8 cellular contexts compared by ENCODE assay signal in the genomic region with DNA sequence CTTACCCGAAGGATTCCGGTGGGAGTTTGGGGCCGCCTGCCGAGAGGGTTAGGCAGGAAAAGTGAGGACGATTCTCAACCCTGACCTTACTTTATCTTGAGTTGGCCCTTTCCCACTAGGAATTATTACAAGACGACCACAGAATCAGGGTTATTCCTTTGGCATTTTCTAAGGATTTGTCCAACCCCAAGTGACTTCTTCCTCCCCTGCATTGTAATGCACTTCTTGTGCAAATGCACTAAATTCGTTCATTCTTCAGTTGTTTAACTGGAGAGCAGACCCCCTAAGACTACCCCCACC. TPM values are rescaled to one million over a fixed set of nuclear protein-coding genes. Genes with fewer than 3 reads are reported as not detected.
DNase-seq lines count a peak whose midpoint lies in the region; ATAC-seq lines count a peak whose summit lies in the region.

No MANE protein-coding gene starts in this region.

- peaks cover 79% of the 10 kb centered on the region for H3K4me1 Mint-ChIP-seq in activated T-helper 1 cell treated with anti-CD3 and anti-CD28 coated beads, Interleukin-12 subunit alpha, Interleukin-12 subunit beta, Interleukin-2, Interleukin-4 antibody, amounts not matched to agents 30 ng/mL and 10 ng/mL and 1 ng/mL, durations not matched to agents 14 hours and 24 hours and 36 hours (ENCODE audit: low read depth)
- H3K4me1 Mint-ChIP-seq in stimulated activated naive B cell treated with anti-CD40 and anti-IgM and Interleukin-4, amounts not matched to agents 10 μg/mL and 1 μg/mL and 100 μg/mL, for 72 hours, result peaks cover 33 to 44% of the 10 kb centered on the region in 2 donors

- intact Hi-C loops in activated T-helper 1 cell treated with anti-CD3 and anti-CD28 coated beads, Interleukin-12 subunit alpha, Interleukin-12 subunit beta, Interleukin-2, Interleukin-4 antibody, amounts not matched to agents 30 ng/mL and 10 ng/mL and 1 ng/mL, durations not matched to agents 14 hours and 24 hours and 36 hours (cut with micrococcal nuclease), result no loop called here

- no peaks in the 10 kb centered on the region for H3K9me3 Mint-ChIP-seq in activated T-helper 1 cell treated with anti-CD3 and anti-CD28 coated beads, Interleukin-12 subunit alpha, Interleukin-12 subunit beta, Interleukin-2, Interleukin-4 antibody, amounts not matched to agents 30 ng/mL and 10 ng/mL and 1 ng/mL, durations not matched to agents 14 hours and 24 hours and 36 hours
- H3K9me3 Mint-ChIP-seq in stimulated activated naive B cell treated with anti-CD40 and anti-IgM and Interleukin-4, amounts not matched to agents 10 μg/mL and 1 μg/mL and 100 μg/mL, for 72 hours, result no peaks in the 10 kb centered on the region

- peak overlapping the region; percentile 89 for H3K9ac ChIP-seq in HUES6 (ENCODE audit: low read length)

- H3K36me3 Mint-ChIP-seq in activated T-helper 1 cell treated with anti-CD3 and anti-CD28 coated beads, Interleukin-12 subunit alpha, Interleukin-12 subunit beta, Interleukin-2, Interleukin-4 antibody, amounts not matched to agents 30 ng/mL and 10 ng/mL and 1 ng/mL, durations not matched to agents 14 hours and 24 hours and 36 hours (ENCODE audit: low read depth), result peaks cover 33% of the 10 kb centered on the region
- peaks cover 18 to 23% of the 10 kb centered on the region in 2 donors for H3K36me3 Mint-ChIP-seq in stimulated activated naive B cell treated with anti-CD40 and anti-IgM and Interleukin-4, amounts not matched to agents 10 μg/mL and 1 μg/mL and 100 μg/mL, for 72 hours

- H3K27me3 ChIP-seq in HUES6 (ENCODE audit: control insufficient read depth, insufficient read depth, low read length), result no peaks in the 10 kb centered on the region

- H3K4me1 ChIP-seq in HUES6 (ENCODE audit: control insufficient read depth, insufficient read depth, low read length), result peaks cover 10% of the 10 kb centered on the region; the same call in 1 of the 2 replicates

- no peaks in the 10 kb centered on the region for H3K27me3 Mint-ChIP-seq in activated T-helper 1 cell treated with anti-CD3 and anti-CD28 coated beads, Interleukin-12 subunit alpha, Interleukin-12 subunit beta, Interleukin-2, Interleukin-4 antibody, amounts not matched to agents 30 ng/mL and 10 ng/mL and 1 ng/mL, durations not matched to agents 14 hours and 24 hours and 36 hours (ENCODE audit: insufficient read depth)
- H3K27me3 Mint-ChIP-seq in stimulated activated naive B cell treated with anti-CD40 and anti-IgM and Interleukin-4, amounts not matched to agents 10 μg/mL and 1 μg/mL and 100 μg/mL, for 72 hours, result no peaks in the 10 kb centered on the region

- no peaks in the 10 kb centered on the region for H3K36me3 ChIP-seq in HUES6 (ENCODE audit: control insufficient read depth, insufficient read depth, low read length)

- no peaks in the 10 kb centered on the region for H3K9me3 ChIP-seq in HUES6 (ENCODE audit: control insufficient read depth, insufficient read depth, low read depth, low read length)
- H3K9me3 ChIP-seq in iPS-18c (ENCODE audit: control insufficient read depth, insufficient read depth, low read length), result no peaks in the 10 kb centered on the region

- H3K27ac Mint-ChIP-seq in activated T-helper 1 cell treated with anti-CD3 and anti-CD28 coated beads, Interleukin-12 subunit alpha, Interleukin-12 subunit beta, Interleukin-2, Interleukin-4 antibody, amounts not matched to agents 30 ng/mL and 10 ng/mL and 1 ng/mL, durations not matched to agents 14 hours and 24 hours and 36 hours, result peak overlapping the region; percentile 100
- H3K27ac Mint-ChIP-seq in stimulated activated naive B cell treated with anti-CD40 and anti-IgM and Interleukin-4, amounts not matched to agents 10 μg/mL and 1 μg/mL and 100 μg/mL, for 72 hours, result peak overlapping the region; percentile 100

- no peak for DNase-seq in activated T-helper 1 cell treated with anti-CD3 and anti-CD28 coated beads, Interleukin-12 subunit alpha, Interleukin-12 subunit beta, Interleukin-2, Interleukin-4 antibody, amounts not matched to agents 30 ng/mL and 10 ng/mL and 1 ng/mL, durations not matched to agents 14 hours and 24 hours and 36 hours (ENCODE audit: low spot score)
- DNase-seq in stimulated activated naive B cell treated with anti-CD40 and anti-IgM and Interleukin-4, amounts not matched to agents 10 μg/mL and 1 μg/mL and 100 μg/mL, for 72 hours, result no peak
- no peak for DNase-seq in cerebellum (ENCODE audit: low spot score)
- no peak for DNase-seq in foreskin melanocyte

- H3K4me3 ChIP-seq in HUES6 (ENCODE audit: low read depth, low read length) (peak overlapping the region; percentile 94), iPS-18c (ENCODE audit: insufficient read depth, low read depth, low read length) (peak overlapping the region; percentile 82)

- H3K27ac ChIP-seq in HUES6 (ENCODE audit: low read depth, low read length), result peak overlapping the region; percentile 72

- no peak for ATAC-seq in stimulated activated naive B cell treated with anti-CD40 and anti-IgM and Interleukin-4, amounts not matched to agents 10 μg/mL and 1 μg/mL and 100 μg/mL, for 72 hours (replicated peaks)
- ATAC-seq in activated CD4-positive, CD25-positive, alpha-beta regulatory T cell treated with anti-CD3 and anti-CD28 coated beads, Interleukin-2, amount 50 U/mL, for 24 hours, result no peak
- ATAC-seq in HG02970 (IDR thresholded peaks at IDR 0.05; ENCODE audit: low FRiP score, unreplicated experiment), result no peak

- H3K4me3 Mint-ChIP-seq in activated T-helper 1 cell treated with anti-CD3 and anti-CD28 coated beads, Interleukin-12 subunit alpha, Interleukin-12 subunit beta, Interleukin-2, Interleukin-4 antibody, amounts not matched to agents 30 ng/mL and 10 ng/mL and 1 ng/mL, durations not matched to agents 14 hours and 24 hours and 36 hours, result peak overlapping the region; percentile 97
- H3K4me3 Mint-ChIP-seq in stimulated activated naive B cell treated with anti-CD40 and anti-IgM and Interleukin-4, amounts not matched to agents 10 μg/mL and 1 μg/mL and 100 μg/mL, for 72 hours, result peak overlapping the region; percentile 94 to 97

RNA-seq across cellular contexts. Expression of gene TMEM217, which starts 0.4 kb away (rescaled TPM):
- 7.7 and 9.9 TPM in 2 replicates for total RNA-seq in activated T-helper 1 cell treated with anti-CD3 and anti-CD28 coated beads, Interleukin-12 subunit alpha, Interleukin-12 subunit beta, Interleukin-2, Interleukin-4 antibody, amounts not matched to agents 30 ng/mL and 10 ng/mL and 1 ng/mL, durations not matched to agents 14 hours and 24 hours and 36 hours
- 1.00 TPM for total RNA-seq in cerebellum

RNA-seq across cellular contexts. Expression of gene TBC1D22B, which starts 0.8 kb away (rescaled TPM):
- total RNA-seq in activated T-helper 1 cell treated with anti-CD3 and anti-CD28 coated beads, Interleukin-12 subunit alpha, Interleukin-12 subunit beta, Interleukin-2, Interleukin-4 antibody, amounts not matched to agents 30 ng/mL and 10 ng/mL and 1 ng/mL, durations not matched to agents 14 hours and 24 hours and 36 hours, result 20.8 and 21.2 TPM in 2 replicates
- 8.1 TPM for total RNA-seq in cerebellum
